Comparison of ENCODE assay signal across 8 cellular contexts in the genomic region with DNA sequence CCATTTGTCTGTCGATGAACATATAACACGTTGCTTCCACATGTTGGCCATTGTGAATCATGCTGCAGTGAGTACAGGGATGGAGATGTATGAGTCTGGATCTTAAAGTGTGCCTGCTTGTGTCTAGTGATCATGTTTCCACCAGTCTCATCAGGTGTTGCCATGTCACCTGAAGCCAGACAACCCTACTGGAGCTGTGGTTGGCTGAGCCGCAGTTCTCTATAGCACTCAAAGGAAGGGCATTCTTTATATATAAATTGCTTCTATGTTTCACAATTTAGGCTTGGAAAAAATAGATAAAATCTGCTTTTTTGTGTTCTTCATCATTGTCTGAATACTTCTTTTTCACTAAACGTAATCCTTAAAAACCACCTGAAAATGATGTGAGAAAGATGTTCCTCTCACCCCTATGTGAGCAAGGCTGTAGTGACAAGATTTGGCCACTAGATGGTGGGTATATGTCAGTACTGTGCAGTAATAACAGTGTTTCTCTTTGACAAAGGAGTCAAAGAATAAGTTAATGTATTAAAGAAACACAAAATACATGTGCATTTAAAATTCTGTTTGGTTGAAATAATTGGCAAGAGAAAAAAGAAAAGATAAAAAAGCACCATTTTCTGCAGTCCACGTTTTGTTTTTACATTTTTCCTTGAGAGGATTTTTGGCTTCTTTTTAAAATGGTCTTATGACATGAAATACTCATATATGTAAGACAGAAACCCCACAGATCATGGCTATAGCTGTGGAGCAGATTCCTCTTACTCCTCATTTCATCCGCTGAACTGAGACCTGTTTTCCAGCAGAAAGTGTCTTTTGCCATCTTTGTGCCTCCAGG.
DNase-seq lines count a peak whose midpoint lies in the region.

No MANE protein-coding gene starts in this region.

- H3K27me3 ChIP-seq in HAP-1 (ENCODE audit: low read depth) = no peaks in the 10 kb centered on the region
- H3K27me3 ChIP-seq in MG63 = no peaks in the 10 kb centered on the region

- DNase-seq in NCI-H524 (lab: John Stamatoyannopoulos, UW) (peak; percentile 42 to 70), NCI-H524 treated with DMSO at 0.1 percent for 48 hours (lab: John Stamatoyannopoulos, UW) (no peak), HAP-1 (ENCODE audit: low spot score in 2 of 2) (peak; percentile 61 to 77), MG63 (peak; percentile 22), T-helper 22 cell (ENCODE audit: low read depth) (peak; percentile 8), T47D (ENCODE audit: low read depth in 1 of 2, low spot score in 1 of 2) (peak; percentile 21 to 67), kidney glomerular epithelial cell (lab: John Stamatoyannopoulos, UW) (peak; percentile 58)
- peak; percentile 37 to 50 for DNase-seq in stimulated activated CD4-positive, alpha-beta T cell treated with anti-CD3 and anti-CD28 coated beads, Interleukin-4, amount 100 ng/mL, for 48 hours (ENCODE audit: low read depth in 2 of 2)

- 0 out of 2 replicates have a peak, but pooled peaks cover 5% of the 10 kb centered on the region for H3K4me1 ChIP-seq in HAP-1

- H3K4me3 ChIP-seq in HAP-1 (no peak overlapping the region), MG63 (no peak overlapping the region)

- H3K36me3 ChIP-seq in HAP-1 (replicated peaks) (no peaks in the 10 kb centered on the region), MG63 (no peaks in the 10 kb centered on the region)

- H3K9me3 ChIP-seq in HAP-1 (peaks cover 2% of the 10 kb centered on the region; the same call in 1 of the 2 replicates), MG63 (0 out of 2 replicates have a peak, but pooled peaks cover 3% of the 10 kb centered on the region)

- in situ Hi-C loops in HAP-1 (cut with MboI; ENCODE audit: low sequenced_read_pairs) (no loop called here), T47D (cut with HindIII; ENCODE audit: low pct_unique_long_range_greater_than_20kb, low sequenced_read_pairs) (no loop called here)
